ENCODE assay signal across 28 cellular contexts in genomic region chr6:40413231-40413755, GRCh38.
DNase-seq lines count a peak whose midpoint lies in the region; TF ChIP-seq lines count a peak whose summit lies in the region.
"Had no signal": no experiment of that assay in that cellular context is flagged by ENCODE, and none has a peak within 500 bp of the region (broad histone marks: within the 10 kb centered on the region; RNA-seq: fewer than 3 reads in every experiment).

No MANE protein-coding gene starts in this region.

- peaks cover 69% of the 10 kb centered on the region for H3K27me3 Mint-ChIP-seq in nephron (ENCODE audit: low read depth)
- H3K27me3 Mint-ChIP-seq: activated CD8-positive, alpha-beta T cell treated with anti-CD3 and anti-CD28 coated beads for 36 hours had no signal

- no peaks in the 10 kb centered on the region for H3K36me3 ChIP-seq in BE2C
- H3K36me3 ChIP-seq: brain microvascular endothelial cell, esophagus squamous epithelium, Peyer's patch, upper lobe of left lung had no signal

- no peak overlapping the region for H3K27ac ChIP-seq in dorsolateral prefrontal cortex
- H3K27ac ChIP-seq: BLaER1, brain microvascular endothelial cell, coronary artery, esophagus squamous epithelium, HL-60, Peyer's patch, upper lobe of left lung had no signal

- peaks cover 41% of the 10 kb centered on the region for H3K4me1 ChIP-seq in BE2C
- H3K4me1 ChIP-seq: Peyer's patch, upper lobe of left lung had no signal

- H3K36me3 Mint-ChIP-seq in nephron (ENCODE audit: low read depth): no peaks in the 10 kb centered on the region
- H3K36me3 Mint-ChIP-seq: activated naive CD8-positive, alpha-beta T cell treated with anti-CD3 and anti-CD28 coated beads, Interleukin-2, amount 10 ng/mL, durations not matched to agents 7 days and 5 days; T-cell had no signal

- H3K9me3 ChIP-seq in BE2C: no peaks in the 10 kb centered on the region
- H3K9me3 ChIP-seq: BLaER1, esophagus squamous epithelium, Peyer's patch, upper lobe of left lung had no signal

- H3K27me3 ChIP-seq in BE2C: no peaks in the 10 kb centered on the region
- no peaks in the 10 kb centered on the region for H3K27me3 ChIP-seq in dorsolateral prefrontal cortex
- H3K27me3 ChIP-seq: BLaER1, brain microvascular endothelial cell, esophagus squamous epithelium, Peyer's patch, upper lobe of left lung had no signal

- no peak overlapping the region for H3K4me3 ChIP-seq in BE2C (ENCODE audit: low read depth, low read length)
- no peak overlapping the region for H3K4me3 ChIP-seq in choroid plexus epithelial cell (ENCODE audit: low read depth, low read length)
- H3K4me3 ChIP-seq in dorsolateral prefrontal cortex: no peak overlapping the region
- H3K4me3 ChIP-seq: BLaER1, coronary artery, esophagus squamous epithelium, Peyer's patch, upper lobe of left lung had no signal

- peaks cover 42% of the 10 kb centered on the region for H3K4me1 Mint-ChIP-seq in nephron
- H3K4me1 Mint-ChIP-seq: activated naive CD8-positive, alpha-beta T cell treated with anti-CD3 and anti-CD28 coated beads, Interleukin-2, amount 10 ng/mL, durations not matched to agents 7 days and 5 days; neural crest cell; T-cell had no signal

- DNase-seq in BE2C (peak; percentile 73), NCI-H2227 treated with DMSO at 0.1 percent for 48 hours (lab: John Stamatoyannopoulos, UW) (peak; percentile 47), choroid plexus epithelial cell (ENCODE audit: low read depth) (peak; percentile 23), dorsolateral prefrontal cortex (no peak), SW 1271 (lab: John Stamatoyannopoulos, UW) (no peak), D341Med (ENCODE audit: low spot score) (no peak), GM19240 (ENCODE audit: insufficient read length, low spot score) (no peak)
- DNase-seq: ACHN; activated CD8-positive, alpha-beta T cell treated with anti-CD3 and anti-CD28 coated beads for 36 hours; activated effector memory CD4-positive, alpha-beta T cell treated with anti-CD3 and anti-CD28 coated beads, Interleukin-2, amount 50 U/mL, for 16 hours; activated naive CD8-positive, alpha-beta T cell treated with anti-CD3 and anti-CD28 coated beads, Interleukin-2, amount 10 ng/mL, durations not matched to agents 7 days and 5 days; activated T-cell treated with anti-CD3 and anti-CD28 coated beads for 4 hours; brain microvascular endothelial cell; DMS79 treated with DMSO at 0.1 percent for 48 hours; endodermal cell; esophagus squamous epithelium; hypothalamus; NCI-H1105; NCI-H2029 treated with DMSO at 0.1 percent for 48 hours; Peyer's patch; posterior cingulate gyrus; T-cell had no signal

- H3K27ac Mint-ChIP-seq in nephron: peak overlapping the region in 2 of 3 experiments; percentile 39 to 80
- H3K27ac Mint-ChIP-seq: activated CD8-positive, alpha-beta T cell treated with anti-CD3 and anti-CD28 coated beads for 36 hours; activated naive CD8-positive, alpha-beta T cell treated with anti-CD3 and anti-CD28 coated beads, Interleukin-2, amount 10 ng/mL, durations not matched to agents 7 days and 5 days; endodermal cell; T-cell had no signal

- no peaks in the 10 kb centered on the region for H3K9me3 Mint-ChIP-seq in nephron
- H3K9me3 Mint-ChIP-seq: activated CD8-positive, alpha-beta T cell treated with anti-CD3 and anti-CD28 coated beads for 36 hours; activated naive CD8-positive, alpha-beta T cell treated with anti-CD3 and anti-CD28 coated beads, Interleukin-2, amount 10 ng/mL, durations not matched to agents 7 days and 5 days; endodermal cell; neural crest cell; T-cell had no signal

- intact Hi-C loops in dorsolateral prefrontal cortex (cut with DNase I): loop anchor here in 1 of 2 donors (10.0 kb wide), 1 partner anchor 172 kb away; the partner anchor contains the start of gene LRFN2

- H3K4me3 Mint-ChIP-seq in nephron: peak overlapping the region in 1 of 3 experiments; percentile 47
- H3K4me3 Mint-ChIP-seq: activated CD8-positive, alpha-beta T cell treated with anti-CD3 and anti-CD28 coated beads for 36 hours; activated naive CD8-positive, alpha-beta T cell treated with anti-CD3 and anti-CD28 coated beads, Interleukin-2, amount 10 ng/mL, durations not matched to agents 7 days and 5 days; endodermal cell; neural crest cell; T-cell had no signal

- TF ChIP-seq CTCF in BE2C (IDR thresholded peaks at IDR 0.05; ENCODE audit: low read depth, low read length): no peak
- no peak for TF ChIP-seq CTCF in choroid plexus epithelial cell (conservative IDR thresholded peaks at IDR 0.05; ENCODE audit: low read depth, low read length)
- no peak for TF ChIP-seq CTCF in nephron (IDR thresholded peaks at IDR 0.05; ENCODE audit: unreplicated experiment in 3 of 3)
- TF ChIP-seq CTCF in dorsolateral prefrontal cortex (IDR thresholded peaks at IDR 0.05 in 54 of 56, conservative IDR thresholded peaks at IDR 0.05 in 2 of 56; ENCODE audit: low read depth in 1 of 56, partially characterized antibody in 56 of 56): no peak

Comparison
In these comparisons a context has a peak if more than half of its experiments do, and no peak if none do; other contexts are left out.
1. DNase-seq: peak in BE2C (single experiment), NCI-H2227 treated with DMSO at 0.1 percent for 48 hours (single experiment) and choroid plexus epithelial cell (single experiment); none in dorsolateral prefrontal cortex (0 of 10), SW 1271 (0 of 2), D341Med (single experiment) and GM19240 (single experiment).